ENCODE assay signal across 8 cellular contexts in genomic region chr12:104682790-104683279, GRCh38.
DNase-seq lines count a peak whose midpoint lies in the region; ATAC-seq lines count a peak whose summit lies in the region.

No MANE protein-coding gene starts in this region.

- peak overlapping the region; percentile 79 for H3K4me3 Mint-ChIP-seq in stimulated activated naive CD8-positive, alpha-beta T cell treated with anti-CD3 and anti-CD28 coated beads, Interleukin-15, Interleukin-2, amounts not matched to agents 100 ng/mL and 50 ng/mL, for 24 hours

- peak; percentile 71 for ATAC-seq in HG02938 (IDR thresholded peaks at IDR 0.05; ENCODE audit: unreplicated experiment)
- ATAC-seq in left cardiac atrium: peak; percentile 30 to 51

- DNase-seq in GF-D8 (lab: John Stamatoyannopoulos, UW) (peak; percentile 79), left cardiac atrium (no peak), DMS 273 (lab: John Stamatoyannopoulos, UW; ENCODE audit: unreplicated experiment) (no peak), SW480 (ENCODE audit: low spot score) (no peak), G401 (ENCODE audit: low spot score) (no peak)
- DNase-seq in activated CD4-positive, CD25-positive, alpha-beta regulatory T cell treated with anti-CD3 and anti-CD28 coated beads, Interleukin-2, amount 50 U/mL, for 16 hours (ENCODE audit: low read depth, low spot score): peak; percentile 56

- H3K9me3 Mint-ChIP-seq in stimulated activated naive CD8-positive, alpha-beta T cell treated with anti-CD3 and anti-CD28 coated beads, Interleukin-15, Interleukin-2, amounts not matched to agents 100 ng/mL and 50 ng/mL, for 24 hours: no peaks in the 10 kb centered on the region

- no peaks in the 10 kb centered on the region for H3K27me3 Mint-ChIP-seq in stimulated activated naive CD8-positive, alpha-beta T cell treated with anti-CD3 and anti-CD28 coated beads, Interleukin-15, Interleukin-2, amounts not matched to agents 100 ng/mL and 50 ng/mL, for 24 hours

- H3K36me3 Mint-ChIP-seq in stimulated activated naive CD8-positive, alpha-beta T cell treated with anti-CD3 and anti-CD28 coated beads, Interleukin-15, Interleukin-2, amounts not matched to agents 100 ng/mL and 50 ng/mL, for 24 hours (ENCODE audit: low read depth): no peaks in the 10 kb centered on the region

- peaks cover 89% of the 10 kb centered on the region for H3K4me1 Mint-ChIP-seq in stimulated activated naive CD8-positive, alpha-beta T cell treated with anti-CD3 and anti-CD28 coated beads, Interleukin-15, Interleukin-2, amounts not matched to agents 100 ng/mL and 50 ng/mL, for 24 hours (ENCODE audit: low read depth)

- intact Hi-C loops in left cardiac atrium (cut with DNase I): no loop called here

- peak overlapping the region; percentile 92 for H3K27ac Mint-ChIP-seq in stimulated activated naive CD8-positive, alpha-beta T cell treated with anti-CD3 and anti-CD28 coated beads, Interleukin-15, Interleukin-2, amounts not matched to agents 100 ng/mL and 50 ng/mL, for 24 hours

- in situ Hi-C loops in G401 (cut with HindIII; ENCODE audit: low sequenced_read_pairs): no loop called here

Comparison
In these comparisons a context has a peak if more than half of its experiments do, and no peak if none do; other contexts are left out.
1. DNase-seq: peak in GF-D8 (single experiment) and activated CD4-positive, CD25-positive, alpha-beta regulatory T cell treated with anti-CD3 and anti-CD28 coated beads, Interleukin-2, amount 50 U/mL, for 16 hours (single experiment); none in left cardiac atrium (single experiment), DMS 273 (single experiment), SW480 (single experiment) and G401 (single experiment).